ENCODE assay signal across 8 cellular contexts in genomic region chr3:119294889-119295769, GRCh38. TPM values are rescaled to one million over a fixed set of nuclear protein-coding genes. Genes with fewer than 3 reads are reported as not detected.
A peak's percentile ranks its signal among the peaks of the same experiment; 100 is the strongest.
DNase-seq lines count a peak whose midpoint lies in the region; ATAC-seq and TF ChIP-seq lines count a peak whose summit lies in the region.

No MANE protein-coding gene starts in this region.

- H3K9me3 ChIP-seq in Panc1 (ENCODE audit: control insufficient read depth, insufficient read depth, low read depth, low read length) (no peaks in the 10 kb centered on the region), left ventricle myocardium inferior (replicated peaks) (no peaks in the 10 kb centered on the region)

- H3K36me3 ChIP-seq in Panc1 (ENCODE audit: control insufficient read depth, insufficient read depth, low read length), result no peaks in the 10 kb centered on the region
- peaks cover 5% of the 10 kb centered on the region for H3K36me3 ChIP-seq in left ventricle myocardium inferior

- no peak for TF ChIP-seq CTCF in Panc1 (IDR thresholded peaks at IDR 0.05)
- no peak for TF ChIP-seq CTCF in left ventricle myocardium inferior (IDR thresholded peaks at IDR 0.05; ENCODE audit: borderline replicate concordance)
- no peak for TF ChIP-seq CTCF in retinal pigment epithelial cell (conservative IDR thresholded peaks at IDR 0.05; ENCODE audit: low read depth, low read length)

- CTCF ChIA-PET in Panc1 (lab: Charles Lee), result interaction anchor here (1.4 kb wide), 1 partner anchor 54 kb away, joined by 3 read pairs; the partner anchor contains the start of gene B4GALT4

- intact Hi-C loops in Panc1 (cut with micrococcal nuclease; ENCODE audit: unreplicated experiment) (no loop called here), left ventricle myocardium inferior (cut with micrococcal nuclease) (loop anchor here (10.0 kb wide), 1 partner anchor 60 kb away; no protein-coding TSS in a partner anchor)

- in situ Hi-C loops in Panc1 (cut with HindIII; ENCODE audit: low pct_unique_long_range_greater_than_20kb, low sequenced_read_pairs), result no loop called here

- H3K27ac ChIP-seq in Panc1 (ENCODE audit: low read length) (peak overlapping the region; percentile 77), left ventricle myocardium inferior (replicated peaks) (peak overlapping the region; percentile 98)

- H3K27me3 ChIP-seq in Panc1 (ENCODE audit: control insufficient read depth, insufficient read depth, low read length) (no peaks in the 10 kb centered on the region), left ventricle myocardium inferior (ENCODE audit: low read depth) (no peaks in the 10 kb centered on the region)

- TSS peak; percentile 50 for BruUV-seq in Panc1 (replicated peaks; lab: Mats Ljungman, UMichigan)

- peak; percentile 32 for ATAC-seq in HG02885 (IDR thresholded peaks at IDR 0.05; ENCODE audit: poor library complexity, unreplicated experiment)
- peak; percentile 62 for ATAC-seq in Panc1

- POLR2A ChIA-PET in Panc1 (lab: Charles Lee), result no interaction called here

- peak overlapping the region; percentile 70 to 87 for H3K4me3 ChIP-seq in Panc1 (ENCODE audit: low read depth in 2 of 2, low read length in 2 of 2)
- peak overlapping the region; percentile 86 for H3K4me3 ChIP-seq in left ventricle myocardium inferior
- H3K4me3 ChIP-seq in retinal pigment epithelial cell (ENCODE audit: low read length), result peak overlapping the region; percentile 72

- H3K4me1 ChIP-seq in Panc1 (ENCODE audit: control insufficient read depth, insufficient read depth, low read length) (peaks cover 21% of the 10 kb centered on the region), left ventricle myocardium inferior (peaks cover 83% of the 10 kb centered on the region)

- DNase-seq in NCI-H2227 treated with DMSO at 0.1 percent for 48 hours (lab: John Stamatoyannopoulos, UW) (peak; percentile 18), NCI-H2227 (lab: John Stamatoyannopoulos, UW; ENCODE audit: unreplicated experiment) (no peak), Panc1 (ENCODE audit: low read depth, low spot score) (no peak), left ventricle myocardium inferior (peak; percentile 45), retinal pigment epithelial cell (ENCODE audit: low read depth) (no peak), HPDE6-E6E7 (ENCODE audit: extremely low spot score) (no peak)
- peak; percentile 31 for DNase-seq in activated gamma-delta T cell treated with anti-CD3 and anti-CD28 coated beads, Interleukin-2, amount 50 U/mL, for 16 hours (ENCODE audit: low read depth)

RNA-seq across cellular contexts. Expression of gene ARHGAP31, which starts 0.9 kb away (rescaled TPM):
- total RNA-seq in Panc1 (2021; ENCODE audit: unreplicated experiment), result 7.6 TPM
- 2.8 TPM for polyA plus RNA-seq in Panc1 (2012; ENCODE audit: insufficient read length)
- total RNA-seq in left ventricle myocardium inferior, result 38.0 TPM

RNA-seq across cellular contexts. Expression of gene B4GALT4, which starts 54.5 kb away (rescaled TPM):
- total RNA-seq in Panc1 (2021; ENCODE audit: unreplicated experiment), result 27.4 TPM
- polyA plus RNA-seq in Panc1 (2012; ENCODE audit: insufficient read length), result 27.0 TPM
- total RNA-seq in left ventricle myocardium inferior, result 12.7 TPM

Comparison
In these comparisons a context has a peak if more than half of its experiments do, and no peak if none do; other contexts are left out.
1. DNase-seq: peak in NCI-H2227 treated with DMSO at 0.1 percent for 48 hours (single experiment), activated gamma-delta T cell treated with anti-CD3 and anti-CD28 coated beads, Interleukin-2, amount 50 U/mL, for 16 hours (single experiment) and left ventricle myocardium inferior (single experiment); none in NCI-H2227 (single experiment), Panc1 (single experiment), retinal pigment epithelial cell (single experiment) and HPDE6-E6E7 (single experiment).
2. Peak in every context shown above with its lines, with median percentiles within 50 percentile points of each other: H3K4me3 ChIP-seq.